In the genomic region with DNA sequence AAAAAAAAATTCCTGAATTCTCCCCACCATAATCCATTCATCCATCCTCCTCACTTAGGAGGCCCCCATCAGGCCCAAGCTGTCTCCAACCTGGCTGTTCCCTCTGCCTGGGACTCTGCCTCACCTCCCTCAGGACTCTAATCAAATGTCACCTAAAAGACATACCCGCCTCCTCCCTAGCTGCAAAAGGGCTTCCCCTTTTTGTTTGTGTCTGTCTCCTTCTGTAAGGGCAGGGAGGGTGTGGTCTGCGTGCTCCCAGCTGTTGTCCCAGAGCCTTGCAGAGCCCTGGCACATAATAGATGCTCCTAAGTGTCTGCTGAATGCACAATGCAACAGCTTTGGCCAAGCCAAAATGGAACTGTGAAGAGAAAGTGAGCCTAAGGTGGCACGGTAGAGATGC, we compare ENCODE assay signal across 21 cellular contexts. TPM values are rescaled to one million over a fixed set of nuclear protein-coding genes. Genes with fewer than 3 reads are reported as not detected.
DNase-seq lines count a peak whose midpoint lies in the region; ATAC-seq and TF ChIP-seq lines count a peak whose summit lies in the region.
"Had no signal": no experiment of that assay in that cellular context is flagged by ENCODE, and none has a peak within 500 bp of the region (broad histone marks: within the 10 kb centered on the region; RNA-seq: fewer than 3 reads in every experiment).

No MANE protein-coding gene starts in this region.

- intact Hi-C loops in activated B cell treated with CpG ODN at 0.5 μM for 24 hours (cut with micrococcal nuclease) (no loop called here), Caco-2 (cut with micrococcal nuclease; ENCODE audit: unreplicated experiment) (no loop called here), mammary epithelial cell (cut with micrococcal nuclease) (no loop called here), colonic mucosa (cut with DNase I) (no loop called here)

- no peaks in the 10 kb centered on the region for H3K27me3 ChIP-seq in CD4-positive, CD25-positive, alpha-beta regulatory T cell (ENCODE audit: control insufficient read depth, insufficient read depth, low read length)
- H3K27me3 ChIP-seq in Karpas-422 (ENCODE audit: low read length) (no peaks in the 10 kb centered on the region), Caco-2 (replicated peaks; ENCODE audit: control insufficient read depth, insufficient read depth, low read length) (no peaks in the 10 kb centered on the region), mammary epithelial cell (ENCODE audit: insufficient read depth, low read length) (no peaks in the 10 kb centered on the region), colonic mucosa (no peaks in the 10 kb centered on the region)
- H3K27me3 ChIP-seq: heart right ventricle, Peyer's patch had no signal

- H3K27ac Mint-ChIP-seq in CD4-positive, CD25-positive, alpha-beta regulatory T cell = no peak overlapping the region
- peak overlapping the region; percentile 89 for H3K27ac Mint-ChIP-seq in activated B cell treated with CpG ODN at 0.5 μM for 24 hours
- peak overlapping the region in 5 of 6 donors; percentile 1 to 94 (median 81) for H3K27ac Mint-ChIP-seq in naive B cell
- H3K27ac Mint-ChIP-seq in Caco-2 (ENCODE audit: unreplicated experiment) = no peak overlapping the region
- H3K27ac Mint-ChIP-seq: activated CD8-positive, alpha-beta T cell treated with anti-CD3 and anti-CD28 coated beads for 36 hours had no signal

- WGBS in mammary epithelial cell (ENCODE audit: low coverage, missing lambda C conversion rate) = 72% methylated on average over 3 of the region's 3 CpGs

- H3K9ac ChIP-seq in Karpas-422 (ENCODE audit: low read length) (no peak overlapping the region), mammary epithelial cell (ENCODE audit: insufficient read depth, low read length) (no peak overlapping the region), colonic mucosa (ENCODE audit: low read depth in 2 of 2, low read length in 2 of 2) (no peak overlapping the region)

- H3K4me1 Mint-ChIP-seq in CD4-positive, CD25-positive, alpha-beta regulatory T cell = peaks cover 10 to 48% (median 24%) of the 10 kb centered on the region in 4 donors
- H3K4me1 Mint-ChIP-seq in activated B cell treated with CpG ODN at 0.5 μM for 24 hours = peaks cover 50% of the 10 kb centered on the region
- H3K4me1 Mint-ChIP-seq in naive B cell = peaks cover 36 to 66% (median 54%) of the 10 kb centered on the region in 3 donors
- H3K4me1 Mint-ChIP-seq in Caco-2 (ENCODE audit: low read depth, unreplicated experiment) = peaks cover 12% of the 10 kb centered on the region

- peaks cover 31% of the 10 kb centered on the region for H3K4me1 ChIP-seq in CD4-positive, CD25-positive, alpha-beta regulatory T cell (ENCODE audit: control insufficient read depth, insufficient read depth, low read length, poor library complexity, severe bottlenecking)
- H3K4me1 ChIP-seq in Karpas-422 (ENCODE audit: low read length) (peaks cover 55% of the 10 kb centered on the region), Caco-2 (peaks cover 7% of the 10 kb centered on the region; the same call in 1 of the 2 replicates), mammary epithelial cell (ENCODE audit: insufficient read depth, low read length) (peaks cover 21% of the 10 kb centered on the region), colonic mucosa (peaks cover 10% of the 10 kb centered on the region)

- dilution Hi-C loops in mammary epithelial cell (cut with HindIII; ENCODE audit: low sequenced_read_pairs) = no loop called here

- no peak overlapping the region for H3K4me3 ChIP-seq in CD4-positive, CD25-positive, alpha-beta regulatory T cell (ENCODE audit: low read depth, low read length)
- H3K4me3 ChIP-seq in Karpas-422 (ENCODE audit: low read length) (no peak overlapping the region), Caco-2 (ENCODE audit: low read depth, low read length) (no peak overlapping the region), mammary epithelial cell (replicated peaks in 1 of 3; ENCODE audit: insufficient read depth in 1 of 3, low read depth in 2 of 3, low read length in 3 of 3) (no peak overlapping the region), colonic mucosa (no peak overlapping the region)
- H3K4me3 ChIP-seq: heart right ventricle, Peyer's patch, psoas muscle had no signal

- no peak overlapping the region for H3K27ac ChIP-seq in CD4-positive, CD25-positive, alpha-beta regulatory T cell (ENCODE audit: insufficient read depth, low read length, poor library complexity, severe bottlenecking)
- H3K27ac ChIP-seq in Karpas-422 (ENCODE audit: low read length) = 0 out of 2 replicates have a peak overlapping the region, but pooled peaks have one; percentile 30
- no peak overlapping the region for H3K27ac ChIP-seq in mammary epithelial cell (ENCODE audit: insufficient read depth, low read depth, low read length)
- no peak overlapping the region for H3K27ac ChIP-seq in colonic mucosa
- H3K27ac ChIP-seq: heart right ventricle, Peyer's patch, psoas muscle, VCaP had no signal

- CTCF ChIA-PET in activated B cell treated with CpG ODN at 0.5 μM for 24 hours (lab: Charles Lee) = interaction anchor here (1.2 to 1.3 kb wide), 2 partner anchors 13 to 66 kb away, joined by 3 to 4 read pairs; no protein-coding TSS in a partner anchor
- CTCF ChIA-PET in Caco-2 (lab: Charles Lee) = no interaction called here
- CTCF ChIA-PET in mammary epithelial cell (lab: Charles Lee; ENCODE audit: low non-redundant PET) = no interaction called here

- H3K36me3 Mint-ChIP-seq in CD4-positive, CD25-positive, alpha-beta regulatory T cell = peaks cover 25% of the 10 kb centered on the region
- peaks cover 53% of the 10 kb centered on the region for H3K36me3 Mint-ChIP-seq in activated B cell treated with CpG ODN at 0.5 μM for 24 hours (ENCODE audit: low read depth)
- peaks cover 9 to 12% of the 10 kb centered on the region in 2 donors for H3K36me3 Mint-ChIP-seq in naive B cell
- H3K36me3 Mint-ChIP-seq in Caco-2 (ENCODE audit: insufficient read depth, unreplicated experiment) = peaks cover 66% of the 10 kb centered on the region

- in situ Hi-C loops in mammary epithelial cell (cut with MboI; ENCODE audit: low sequenced_read_pairs in 2 of 2) = no loop called here

- H2AFZ ChIP-seq in Karpas-422 (ENCODE audit: low read length) (no peak overlapping the region), mammary epithelial cell (ENCODE audit: low read depth, low read length) (no peak overlapping the region)

- H3K4me3 Mint-ChIP-seq in CD4-positive, CD25-positive, alpha-beta regulatory T cell = peak overlapping the region in 3 of 4 donors; percentile 21 to 88 (median 33)
- H3K4me3 Mint-ChIP-seq in activated B cell treated with CpG ODN at 0.5 μM for 24 hours (peak overlapping the region; percentile 74), naive B cell (peak overlapping the region; percentile 54 to 82 (median 70)), Caco-2 (ENCODE audit: unreplicated experiment) (no peak overlapping the region)
- H3K4me3 Mint-ChIP-seq: activated CD8-positive, alpha-beta T cell treated with anti-CD3 and anti-CD28 coated beads for 36 hours had no signal

- no peak overlapping the region for H3K4me2 ChIP-seq in Karpas-422 (ENCODE audit: low read depth, low read length, poor library complexity, severe bottlenecking)
- no peak overlapping the region for H3K4me2 ChIP-seq in mammary epithelial cell (ENCODE audit: insufficient read depth, low read depth, low read length)

- peaks cover 5% of the 10 kb centered on the region for H3K27me3 Mint-ChIP-seq in CD4-positive, CD25-positive, alpha-beta regulatory T cell
- H3K27me3 Mint-ChIP-seq in activated B cell treated with CpG ODN at 0.5 μM for 24 hours (no peaks in the 10 kb centered on the region), naive B cell (no peaks in the 10 kb centered on the region), Caco-2 (ENCODE audit: insufficient read depth, unreplicated experiment) (no peaks in the 10 kb centered on the region)
- H3K27me3 Mint-ChIP-seq: activated CD8-positive, alpha-beta T cell treated with anti-CD3 and anti-CD28 coated beads for 36 hours had no signal

- POLR2A ChIA-PET in activated B cell treated with CpG ODN at 0.5 μM for 24 hours (lab: Charles Lee) = interaction anchor here (0.6 to 1.4 kb wide), 4 partner anchors 33 to 151 kb away, joined by 3 to 6 read pairs (median 4); partner anchors contain the start of gene FBXW9
- POLR2A ChIA-PET in Caco-2 (lab: Charles Lee) = no interaction called here

- no peaks in the 10 kb centered on the region for H3K9me2 ChIP-seq in Karpas-422 (replicated peaks; ENCODE audit: insufficient read depth, low read length)

- no peak for TF ChIP-seq CTCF in activated B cell treated with CpG ODN at 0.5 μM for 24 hours (IDR thresholded peaks at IDR 0.05)
- TF ChIP-seq CTCF in Caco-2 (IDR thresholded peaks at IDR 0.05; ENCODE audit: insufficient read depth in 1 of 2, low read depth in 1 of 2, low read length in 1 of 2, severe bottlenecking in 1 of 2, unreplicated experiment in 1 of 2) = no peak
- TF ChIP-seq CTCF in mammary epithelial cell (conservative IDR thresholded peaks at IDR 0.05 in 1 of 2, IDR thresholded peaks at IDR 0.05 in 1 of 2; ENCODE audit: extremely low read depth in 1 of 2, insufficient read depth in 1 of 2, low read depth in 1 of 2, low read length in 2 of 2) = no peak
- no peak for TF ChIP-seq CTCF in colonic mucosa (IDR thresholded peaks at IDR 0.05)

- H3K9me3 Mint-ChIP-seq in CD4-positive, CD25-positive, alpha-beta regulatory T cell = no peaks in the 10 kb centered on the region
- H3K9me3 Mint-ChIP-seq in activated B cell treated with CpG ODN at 0.5 μM for 24 hours (no peaks in the 10 kb centered on the region), naive B cell (no peaks in the 10 kb centered on the region), Caco-2 (ENCODE audit: unreplicated experiment) (no peaks in the 10 kb centered on the region)
- H3K9me3 Mint-ChIP-seq: activated CD8-positive, alpha-beta T cell treated with anti-CD3 and anti-CD28 coated beads for 36 hours; immature natural killer cell had no signal

- H3K79me2 ChIP-seq in Karpas-422 (ENCODE audit: low read length) = peaks cover 47% of the 10 kb centered on the region
- peaks cover 57% of the 10 kb centered on the region for H3K79me2 ChIP-seq in mammary epithelial cell (ENCODE audit: insufficient read depth, low read length)

- BruUV-seq in Caco-2 (replicated peaks; lab: Mats Ljungman, UMichigan) (no TSS peak), mammary epithelial cell (replicated peaks; lab: Mats Ljungman, UMichigan) (no TSS peak)

- DNase-seq in CD4-positive, CD25-positive, alpha-beta regulatory T cell = no peak
- DNase-seq in Karpas-422 (peak; percentile 68), activated B cell treated with CpG ODN at 0.5 μM for 24 hours (no peak), naive B cell (no peak), Caco-2 (no peak), mammary epithelial cell (no peak), colonic mucosa (no peak)
- DNase-seq: activated CD8-positive, alpha-beta T cell treated with anti-CD3 and anti-CD28 coated beads for 36 hours; amniotic stem cell; caudate nucleus; DMS 273 treated with DMSO at 0.1 percent for 48 hours; effector CD4-positive, alpha-beta T cell; heart right ventricle; immature natural killer cell; NCI-H1694 treated with DMSO at 0.1 percent for 48 hours; NCI-H345; Peyer's patch; psoas muscle; small intestine had no signal

- H3K9me3 ChIP-seq in CD4-positive, CD25-positive, alpha-beta regulatory T cell (ENCODE audit: control insufficient read depth in 2 of 2, low read length in 2 of 2) = no peaks in the 10 kb centered on the region
- H3K9me3 ChIP-seq in Karpas-422 (ENCODE audit: low read length) (no peaks in the 10 kb centered on the region), Caco-2 (no peaks in the 10 kb centered on the region), mammary epithelial cell (replicated peaks; ENCODE audit: insufficient read depth, low read length) (no peaks in the 10 kb centered on the region), colonic mucosa (no peaks in the 10 kb centered on the region)
- H3K9me3 ChIP-seq: heart right ventricle, Peyer's patch, psoas muscle had no signal

- no peak for ATAC-seq in CD4-positive, CD25-positive, alpha-beta regulatory T cell (ENCODE audit: low read depth in 2 of 2)
- ATAC-seq in activated B cell treated with CpG ODN at 0.5 μM for 24 hours (ENCODE audit: low read depth) (no peak), naive B cell (ENCODE audit: low read depth in 2 of 2) (peak in 1 of 2 donors; percentile 15), GM18519 (IDR thresholded peaks at IDR 0.05; ENCODE audit: low FRiP score, unreplicated experiment) (no peak)
- ATAC-seq: activated CD8-positive, alpha-beta T cell treated with anti-CD3 and anti-CD28 coated beads for 36 hours; heart right ventricle; psoas muscle had no signal

- peaks cover 26% of the 10 kb centered on the region for H3K36me3 ChIP-seq in CD4-positive, CD25-positive, alpha-beta regulatory T cell (ENCODE audit: control insufficient read depth, insufficient read depth, low read length)
- H3K36me3 ChIP-seq in Karpas-422 (ENCODE audit: insufficient read depth, low read length) (peaks cover 25% of the 10 kb centered on the region), Caco-2 (ENCODE audit: control insufficient read depth, insufficient read depth, low read length) (peaks cover 1% of the 10 kb centered on the region), mammary epithelial cell (ENCODE audit: insufficient read depth, low read length) (peaks cover 11% of the 10 kb centered on the region), colonic mucosa (peaks cover 8% of the 10 kb centered on the region)

- H4K20me1 ChIP-seq in Karpas-422 (ENCODE audit: insufficient read depth, low read depth, low read length) (peaks cover 33% of the 10 kb centered on the region), mammary epithelial cell (ENCODE audit: insufficient read depth, low read length) (peaks cover 8% of the 10 kb centered on the region)

RNA-seq across cellular contexts. Expression of gene TRIR, which starts 4.4 kb away (rescaled TPM):
- 197 TPM for total RNA-seq in CD4-positive, CD25-positive, alpha-beta regulatory T cell
- polyA plus RNA-seq in CD4-positive, CD25-positive, alpha-beta regulatory T cell = 100 to 1,000 TPM; 238 to 323 (median 261) TPM
- 147 and 332 TPM in 2 replicates for total RNA-seq in Karpas-422 (2014; rRNA removed; shearing (Covaris generic); ENCODE audit: low replicate concordance)
- total RNA-seq in activated B cell treated with CpG ODN at 0.5 μM for 24 hours = 164 and 183 TPM in 2 replicates
- 100 to 1,000 TPM; 207 to 269 (median 230) TPM for polyA plus RNA-seq in naive B cell (ENCODE audit: low read depth in 6 of 6)
- total RNA-seq in Caco-2 (2022) = 164 and 169 TPM in 2 replicates
- 100 to 1,000 TPM; 102 to 138 TPM for total RNA-seq in mammary epithelial cell
- 170 TPM for polyA plus RNA-seq in mammary epithelial cell
- polyA minus RNA-seq in mammary epithelial cell = 88.9 TPM
- 100 to 1,000 TPM; 130 to 217 TPM for total RNA-seq in colonic mucosa

RNA-seq across cellular contexts. Expression of gene TNPO2, which starts 6.3 kb away (rescaled TPM):
- 42.9 TPM for total RNA-seq in CD4-positive, CD25-positive, alpha-beta regulatory T cell
- 1 to 10 TPM; 1.7 to 3.1 (median 2.0) TPM for polyA plus RNA-seq in CD4-positive, CD25-positive, alpha-beta regulatory T cell
- 26.1 and 40.7 TPM in 2 replicates for total RNA-seq in Karpas-422 (2014; rRNA removed; shearing (Covaris generic); ENCODE audit: low replicate concordance)
- total RNA-seq in activated B cell treated with CpG ODN at 0.5 μM for 24 hours (73.9 and 91.5 TPM in 2 replicates), Caco-2 (2022) (87.8 and 106 TPM in 2 replicates), mammary epithelial cell (100 to 1,000 TPM in 1 of 2 donors, 10 to 100 TPM in 1; 73.0 to 104 TPM), colonic mucosa (10 to 100 TPM; 46.7 to 65.5 TPM)
- polyA plus RNA-seq in naive B cell (ENCODE audit: low read depth in 6 of 6) (1 to 10 TPM in 5 of 6 donors, not detected in 1; 1.7 to 3.5 (median 2.7) TPM), mammary epithelial cell (118 TPM)
- 185 TPM for polyA minus RNA-seq in mammary epithelial cell

RNA-seq across cellular contexts. Expression of gene GET3, which starts 7.2 kb away (rescaled TPM):
- total RNA-seq in CD4-positive, CD25-positive, alpha-beta regulatory T cell = 37.9 TPM
- 10 to 100 TPM; 68.0 to 91.2 (median 81.9) TPM for polyA plus RNA-seq in CD4-positive, CD25-positive, alpha-beta regulatory T cell
- 42.3 and 78.0 TPM in 2 replicates for total RNA-seq in Karpas-422 (2014; rRNA removed; shearing (Covaris generic); ENCODE audit: low replicate concordance)
- total RNA-seq in activated B cell treated with CpG ODN at 0.5 μM for 24 hours (59.6 and 63.5 TPM in 2 replicates), Caco-2 (2022) (55.0 and 57.1 TPM in 2 replicates), mammary epithelial cell (10 to 100 TPM; 64.3 to 74.5 TPM), colonic mucosa (10 to 100 TPM; 53.6 to 77.2 TPM)
- polyA plus RNA-seq in naive B cell (ENCODE audit: low read depth in 6 of 6) (100 to 1,000 TPM in 1 of 6 donors, 10 to 100 TPM in 5; 46.3 to 105 (median 53.5) TPM), mammary epithelial cell (153 TPM)
- polyA minus RNA-seq in mammary epithelial cell = 96.3 TPM

RNA-seq across cellular contexts. Expression of gene BEST2, which starts 21.5 kb away (rescaled TPM):
- total RNA-seq in CD4-positive, CD25-positive, alpha-beta regulatory T cell = not detected
- polyA plus RNA-seq in CD4-positive, CD25-positive, alpha-beta regulatory T cell = not detected
- total RNA-seq in Karpas-422 (2014; rRNA removed; shearing (Covaris generic); ENCODE audit: low replicate concordance) = not detected in 2 replicates
- not detected in 2 replicates for total RNA-seq in activated B cell treated with CpG ODN at 0.5 μM for 24 hours
- under 1 TPM in 1 of 6 donors, not detected in 5; 0.23 TPM for polyA plus RNA-seq in naive B cell (ENCODE audit: low read depth in 6 of 6)
- total RNA-seq in Caco-2 (2022) = 0.27 TPM in 1 of 2 replicates, not detected in the other
- under 1 TPM in 1 of 2 donors, not detected in 1; 0.50 TPM for total RNA-seq in mammary epithelial cell
- 0.12 TPM for polyA plus RNA-seq in mammary epithelial cell
- 1.5 TPM for polyA minus RNA-seq in mammary epithelial cell
- 10 to 100 TPM; 12.1 to 22.6 TPM for total RNA-seq in colonic mucosa
- total RNA-seq: activated CD8-positive, alpha-beta T cell treated with anti-CD3 and anti-CD28 coated beads for 36 hours; heart right ventricle; psoas muscle had no signal
- polyA plus RNA-seq: heart right ventricle, immature natural killer cell had no signal

RNA-seq across cellular contexts. Expression of gene FBXW9, which starts 33.6 kb away (rescaled TPM):
- 1.7 TPM for total RNA-seq in CD4-positive, CD25-positive, alpha-beta regulatory T cell
- 1 to 10 TPM; 5.0 to 8.1 (median 6.6) TPM for polyA plus RNA-seq in CD4-positive, CD25-positive, alpha-beta regulatory T cell
- 2.1 and 12.8 TPM in 2 replicates for total RNA-seq in Karpas-422 (2014; rRNA removed; shearing (Covaris generic); ENCODE audit: low replicate concordance)
- total RNA-seq in activated B cell treated with CpG ODN at 0.5 μM for 24 hours (4.7 and 5.2 TPM in 2 replicates), Caco-2 (2022) (8.3 and 10.6 TPM in 2 replicates), mammary epithelial cell (10 to 100 TPM; 13.7 to 14.8 TPM), colonic mucosa (10 to 100 TPM in 1 of 2 donors, 1 to 10 TPM in 1; 6.5 to 10.3 TPM)
- polyA plus RNA-seq in naive B cell (ENCODE audit: low read depth in 6 of 6) (1 to 10 TPM; 2.0 to 5.8 (median 4.9) TPM), mammary epithelial cell (14.4 TPM)
- 6.5 TPM for polyA minus RNA-seq in mammary epithelial cell

Comparison
In these comparisons a context has a peak if more than half of its experiments do, and no peak if none do; other contexts are left out.
1. H3K27ac Mint-ChIP-seq: peak in activated B cell treated with CpG ODN at 0.5 μM for 24 hours (single experiment) and naive B cell (5 of 6); none in CD4-positive, CD25-positive, alpha-beta regulatory T cell (0 of 3) and Caco-2 (single experiment).